ENCODE assay signal across 19 cellular contexts in genomic region chr2:38116762-38117161, GRCh38. TPM values are rescaled to one million over a fixed set of nuclear protein-coding genes. Genes with fewer than 3 reads are reported as not detected.
DNase-seq lines count a peak whose midpoint lies in the region; ATAC-seq, FAIRE-seq and TF ChIP-seq lines count a peak whose summit lies in the region.
"Had no signal": no experiment of that assay in that cellular context is flagged by ENCODE, and none has a peak within 500 bp of the region (broad histone marks: within the 10 kb centered on the region; RNA-seq: fewer than 3 reads in every experiment).

No MANE protein-coding gene starts in this region.

- H3K4me1 Mint-ChIP-seq in activated CD8-positive, alpha-beta memory T cell treated with anti-CD3 and anti-CD28 coated beads, Interleukin-2, amount 10 ng/mL, durations not matched to agents 7 days and 5 days, result peaks cover 3% of the 10 kb centered on the region
- H3K4me1 Mint-ChIP-seq: CD4-positive, alpha-beta memory T cell had no signal

- in situ Hi-C loops in astrocyte of the spinal cord (cut with HindIII; ENCODE audit: low sequenced_read_pairs), result no loop called here

- ATAC-seq in HG02885 (IDR thresholded peaks at IDR 0.05; ENCODE audit: poor library complexity, unreplicated experiment) (no peak), HG03196 (IDR thresholded peaks at IDR 0.05; ENCODE audit: unreplicated experiment) (no peak), GM21381 (IDR thresholded peaks at IDR 0.05; ENCODE audit: unreplicated experiment) (no peak)
- no peak for ATAC-seq in activated CD8-positive, alpha-beta memory T cell treated with anti-CD3 and anti-CD28 coated beads, Interleukin-2, amount 10 ng/mL, durations not matched to agents 7 days and 5 days

- TF ChIP-seq POLR2A in H54 (IDR thresholded peaks at IDR 0.05; ENCODE audit: low read depth, low read length), result no peak

- DNase-seq in H54 (ENCODE audit: insufficient read length, low spot score), result peak; percentile 12
- DNase-seq in astrocyte of the spinal cord (ENCODE audit: low read depth, low spot score), result peak; percentile 58
- peak; percentile 48 for DNase-seq in fibroblast of villous mesenchyme (ENCODE audit: low read depth)
- peak; percentile 86 for DNase-seq in stromal cell of bone marrow (ENCODE audit: low read depth)
- no peak for DNase-seq in activated CD8-positive, alpha-beta memory T cell treated with anti-CD3 and anti-CD28 coated beads, Interleukin-2, amount 10 ng/mL, durations not matched to agents 7 days and 5 days
- DNase-seq: CD4-positive, alpha-beta memory T cell; GDM1; Kasumi-1; NCI-H187 treated with DMSO at 0.1 percent for 48 hours; NCI-H748 treated with DMSO at 0.1 percent for 48 hours; SHP77 treated with DMSO at 0.1 percent for 48 hours; stimulated activated naive CD4-positive, alpha-beta T cell had no signal

- no peaks in the 10 kb centered on the region for H3K9me3 Mint-ChIP-seq in activated CD8-positive, alpha-beta memory T cell treated with anti-CD3 and anti-CD28 coated beads, Interleukin-2, amount 10 ng/mL, durations not matched to agents 7 days and 5 days (ENCODE audit: low read depth)
- H3K9me3 Mint-ChIP-seq: neural crest cell had no signal

- H3K4me3 ChIP-seq in astrocyte of the spinal cord (ENCODE audit: low read depth, low read length) (no peak overlapping the region), fibroblast of villous mesenchyme (ENCODE audit: low read depth, low read length) (no peak overlapping the region)
- H3K4me3 ChIP-seq: lung had no signal

- no peak for FAIRE-seq in H54 (lab: Jason Lieb, UNC)
- FAIRE-seq: endothelial cell of umbilical vein, GM18507 had no signal

- H3K36me3 Mint-ChIP-seq in activated CD8-positive, alpha-beta memory T cell treated with anti-CD3 and anti-CD28 coated beads, Interleukin-2, amount 10 ng/mL, durations not matched to agents 7 days and 5 days, result no peaks in the 10 kb centered on the region
- H3K36me3 Mint-ChIP-seq: CD4-positive, alpha-beta memory T cell had no signal

- no peak for TF ChIP-seq CTCF in astrocyte of the spinal cord (IDR thresholded peaks at IDR 0.05; ENCODE audit: low read depth, low read length)
- TF ChIP-seq CTCF in fibroblast of villous mesenchyme (IDR thresholded peaks at IDR 0.05; ENCODE audit: insufficient read depth, low read depth, low read length), result no peak

- CTCF ChIA-PET in activated CD8-positive, alpha-beta memory T cell treated with anti-CD3 and anti-CD28 coated beads, Interleukin-2, amount 10 ng/mL, durations not matched to agents 7 days and 5 days (lab: Charles Lee), result interaction anchor here (1.0 to 1.1 kb wide), 2 partner anchors 158 to 392 kb away, joined by 3 read pairs; no protein-coding TSS in a partner anchor

- H3K27me3 Mint-ChIP-seq in activated CD8-positive, alpha-beta memory T cell treated with anti-CD3 and anti-CD28 coated beads, Interleukin-2, amount 10 ng/mL, durations not matched to agents 7 days and 5 days, result peaks cover 41% of the 10 kb centered on the region

- no peak overlapping the region for H3K4me3 Mint-ChIP-seq in activated CD8-positive, alpha-beta memory T cell treated with anti-CD3 and anti-CD28 coated beads, Interleukin-2, amount 10 ng/mL, durations not matched to agents 7 days and 5 days
- H3K4me3 Mint-ChIP-seq: CD4-positive, alpha-beta memory T cell; neural crest cell had no signal

- no peak overlapping the region for H3K27ac Mint-ChIP-seq in activated CD8-positive, alpha-beta memory T cell treated with anti-CD3 and anti-CD28 coated beads, Interleukin-2, amount 10 ng/mL, durations not matched to agents 7 days and 5 days
- H3K27ac Mint-ChIP-seq: CD4-positive, alpha-beta memory T cell had no signal

RNA-seq across cellular contexts. Expression of gene CYP1B1, which starts 40.8 kb away (rescaled TPM):
- 6.5 and 9.3 TPM in 2 replicates for total RNA-seq in fibroblast of villous mesenchyme
- total RNA-seq in activated CD8-positive, alpha-beta memory T cell treated with anti-CD3 and anti-CD28 coated beads, Interleukin-2, amount 10 ng/mL, durations not matched to agents 7 days and 5 days, result 10 to 100 TPM in 1 of 2 experiments, 1 to 10 TPM in 1; 4.2 to 16.0 TPM
- total RNA-seq: endothelial cell of umbilical vein had no signal
